Comparison of ENCODE assay signal across 11 cellular contexts in genomic region chr1:208036177-208036808, GRCh38.
A peak's percentile ranks its signal among the peaks of the same experiment; 100 is the strongest.
DNase-seq lines count a peak whose midpoint lies in the region; ATAC-seq and TF ChIP-seq lines count a peak whose summit lies in the region.
"Had no signal": no experiment of that assay in that cellular context is flagged by ENCODE, and none has a peak within 500 bp of the region (broad histone marks: within the 10 kb centered on the region; RNA-seq: fewer than 3 reads in every experiment).

No MANE protein-coding gene starts in this region.

- H3K36me3 Mint-ChIP-seq in endothelial cell (ENCODE audit: low read depth, unreplicated experiment), result peaks cover 23% of the 10 kb centered on the region

- H3K9me3 Mint-ChIP-seq in endothelial cell (ENCODE audit: unreplicated experiment), result no peaks in the 10 kb centered on the region

- POLR2A ChIA-PET in HEK293 (lab: Yijun Ruan, JAX), result no interaction called here

- DNase-seq in SKM-1 treated with dmso at 0.1 percent for 144 hours (lab: John Stamatoyannopoulos, UW; ENCODE audit: unreplicated experiment) (peak; percentile 44), iris pigment epithelial cell (ENCODE audit: low read depth) (peak; percentile 29), endothelial cell (ENCODE audit: low spot score) (no peak), putamen (ENCODE audit: low spot score) (no peak)
- DNase-seq: DMS79, occipital lobe had no signal

- no peak overlapping the region for H3K27ac Mint-ChIP-seq in endothelial cell (ENCODE audit: unreplicated experiment)

- H3K4me1 ChIP-seq in HEK293 (ENCODE audit: control insufficient read depth, insufficient read depth, low read length), result no peaks in the 10 kb centered on the region

- TF ChIP-seq CTCF in C4-2B (conservative IDR thresholded peaks at IDR 0.05) (peak; percentile 75), HEK293 (tag by site-specific recombination; IDR thresholded peaks at IDR 0.05) (no peak), endothelial cell (IDR thresholded peaks at IDR 0.05; ENCODE audit: unreplicated experiment) (no peak)

- peaks cover 0 to 58% of the 10 kb centered on the region in 2 experiments; a peak in 1 of 3 replicates for H3K36me3 ChIP-seq in HEK293 (ENCODE audit: control insufficient read depth in 2 of 2, insufficient read depth in 1 of 2, low read length in 2 of 2)

- H3K27ac ChIP-seq in C4-2B, result no peak overlapping the region
- H3K27ac ChIP-seq in HEK293 (ENCODE audit: extremely low read depth, low read depth, low read length), result no peak overlapping the region

- H3K4me1 Mint-ChIP-seq in endothelial cell (ENCODE audit: unreplicated experiment), result no peaks in the 10 kb centered on the region

- no peaks in the 10 kb centered on the region for H3K9me3 ChIP-seq in HEK293 (ENCODE audit: control insufficient read depth, insufficient read depth, low read depth, low read length)

- ATAC-seq in HG03196 (IDR thresholded peaks at IDR 0.05; ENCODE audit: unreplicated experiment) (no peak), HG03378 (IDR thresholded peaks at IDR 0.05; ENCODE audit: unreplicated experiment) (no peak)
- ATAC-seq: esophagus mucosa had no signal

- no peak overlapping the region for H3K4me3 ChIP-seq in HEK293 (ENCODE audit: low read depth, low read length)

- CTCF ChIA-PET in HEK293 (lab: Yijun Ruan, JAX), result interaction anchor here (0.6 to 1.7 kb wide), 6 partner anchors 11 to 443 kb away, joined by 3 to 6 read pairs (median 4); no protein-coding TSS in a partner anchor

- H3K27me3 Mint-ChIP-seq in endothelial cell (ENCODE audit: unreplicated experiment), result peaks cover 7% of the 10 kb centered on the region

- H3K4me3 Mint-ChIP-seq in endothelial cell (ENCODE audit: unreplicated experiment), result no peak overlapping the region

TF ChIP-seq in HEK293, 187 proteins besides CTCF, POLR2A, EP300 and RAD21:
- TF ChIP-seq SCRT2 (tag by site-specific recombination; IDR thresholded peaks at IDR 0.05), result peak; percentile 35; the same call in 1 of the 2 replicates
- peak; percentile 57 for TF ChIP-seq ZNF513 (tag by site-specific recombination; IDR thresholded peaks at IDR 0.05)
- no peak for TF ChIP-seq ZNF121 (tag by site-specific recombination; IDR thresholded peaks at IDR 0.05)

Comparison
In these comparisons a context has a peak if more than half of its experiments do, and no peak if none do; other contexts are left out.
1. DNase-seq: peak in SKM-1 treated with dmso at 0.1 percent for 144 hours (single experiment) and iris pigment epithelial cell (single experiment); none in endothelial cell (single experiment) and putamen (single experiment).